ENCODE assay signal across 18 cellular contexts in genomic region chr12:34347367-34347766, GRCh38.
DNase-seq lines count a peak whose midpoint lies in the region; ATAC-seq and TF ChIP-seq lines count a peak whose summit lies in the region.
"Had no signal": no experiment of that assay in that cellular context is flagged by ENCODE, and none has a peak within 500 bp of the region (broad histone marks: within the 10 kb centered on the region; RNA-seq: fewer than 3 reads in every experiment).

No MANE protein-coding gene starts in this region.

- H3K9me2 ChIP-seq in OCI-LY1 (ENCODE audit: low read depth, low read length), result no peaks in the 10 kb centered on the region

- H3K27ac ChIP-seq in OCI-LY1 (ENCODE audit: low read depth, low read length, poor library complexity, severe bottlenecking) (no peak overlapping the region), endodermal cell (ENCODE audit: low read depth, low read length) (no peak overlapping the region)
- H3K27ac ChIP-seq: ascending aorta, esophagus muscularis mucosa, heart right ventricle had no signal

- H2AFZ ChIP-seq in OCI-LY1 (ENCODE audit: low read length), result no peak overlapping the region

- H3K36me3 Mint-ChIP-seq in endodermal cell (ENCODE audit: low read depth), result peaks cover 5% of the 10 kb centered on the region

- no peak for ATAC-seq in mucosa of descending colon
- no peak for ATAC-seq in GM19463 (IDR thresholded peaks at IDR 0.05; ENCODE audit: unreplicated experiment)
- ATAC-seq in GM19324 (IDR thresholded peaks at IDR 0.05; ENCODE audit: low FRiP score, unreplicated experiment), result no peak
- ATAC-seq: heart right ventricle had no signal

- H3K9me3 Mint-ChIP-seq in endodermal cell, result peaks cover 79% of the 10 kb centered on the region

- DNase-seq in NCI-H82 (lab: John Stamatoyannopoulos, UW) (peak; percentile 31), NCI-H82 treated with DMSO at 0.1 percent for 48 hours (lab: John Stamatoyannopoulos, UW; ENCODE audit: unreplicated experiment) (no peak), HT-29 (ENCODE audit: low spot score) (peak; percentile 9), endodermal cell (peak; percentile 50), mucosa of descending colon (no peak)
- DNase-seq: Calu3; heart right ventricle; HFFc6; NCI-H1048; NCI-H446; Right ventricle myocardium superior; stimulated activated naive CD4-positive, alpha-beta T cell had no signal

- no peak overlapping the region for H3K27ac Mint-ChIP-seq in endodermal cell
- H3K27ac Mint-ChIP-seq: dendritic cell treated with granulocyte-macrophage colony-stimulating factor and Interleukin-4, amounts not matched to agents 40 ng/mL and 50 ng/mL, for 4 days; HFFc6 had no signal

- H3K36me3 ChIP-seq in OCI-LY1 (ENCODE audit: insufficient read depth, low read length), result no peaks in the 10 kb centered on the region
- H3K36me3 ChIP-seq in endodermal cell (ENCODE audit: control insufficient read depth, insufficient read depth, low read length), result no peaks in the 10 kb centered on the region
- H3K36me3 ChIP-seq in mucosa of descending colon (ENCODE audit: low read depth), result no peaks in the 10 kb centered on the region
- H3K36me3 ChIP-seq: ascending aorta, esophagus muscularis mucosa, heart right ventricle had no signal

- H3K9me3 ChIP-seq in OCI-LY1 (ENCODE audit: low read length) (no peaks in the 10 kb centered on the region), endodermal cell (ENCODE audit: control insufficient read depth, low read length) (peaks cover 11% of the 10 kb centered on the region), mucosa of descending colon (peaks cover 99% of the 10 kb centered on the region)

- intact Hi-C loops in mucosa of descending colon (cut with DNase I, micrococcal nuclease), result no loop called here

- WGBS in endodermal cell (ENCODE audit: insufficient coverage in 1 of 2, insufficient read length in 1 of 2), 2 experiments, result 88 to 94% methylated on average over 13 to 23 of the region's 23 CpGs

- no peaks in the 10 kb centered on the region for H3K4me1 Mint-ChIP-seq in endodermal cell

- H3K4me3 Mint-ChIP-seq in endodermal cell, result no peak overlapping the region
- H3K4me3 Mint-ChIP-seq: dendritic cell treated with granulocyte-macrophage colony-stimulating factor and Interleukin-4, amounts not matched to agents 40 ng/mL and 50 ng/mL, for 4 days; HFFc6 had no signal

- H3K9ac ChIP-seq in OCI-LY1 (ENCODE audit: low read length) (no peak overlapping the region), endodermal cell (ENCODE audit: extremely low read depth, low read length, poor library complexity, severe bottlenecking) (no peak overlapping the region)

- H3K27me3 ChIP-seq in OCI-LY1 (ENCODE audit: insufficient read depth, low read length) (no peaks in the 10 kb centered on the region), endodermal cell (ENCODE audit: control insufficient read depth, insufficient read depth, low read length, poor library complexity, severe bottlenecking) (no peaks in the 10 kb centered on the region)
- H3K27me3 ChIP-seq: ascending aorta had no signal

- no peaks in the 10 kb centered on the region for H3K79me2 ChIP-seq in OCI-LY1 (ENCODE audit: insufficient read depth, low read length)

- no peaks in the 10 kb centered on the region for H3F3A ChIP-seq in OCI-LY1 (ENCODE audit: insufficient read depth, low read length)

- no peaks in the 10 kb centered on the region for H3K27me3 Mint-ChIP-seq in endodermal cell (ENCODE audit: insufficient read depth)
- H3K27me3 Mint-ChIP-seq: dendritic cell treated with granulocyte-macrophage colony-stimulating factor and Interleukin-4, amounts not matched to agents 40 ng/mL and 50 ng/mL, for 4 days had no signal

- H4K20me1 ChIP-seq in OCI-LY1 (ENCODE audit: insufficient read depth, low read length), result no peaks in the 10 kb centered on the region

- no peak overlapping the region for H3K4me2 ChIP-seq in OCI-LY1 (ENCODE audit: low read length)

- H3K4me1 ChIP-seq in OCI-LY1 (ENCODE audit: insufficient read depth, low read length, severe bottlenecking) (no peaks in the 10 kb centered on the region), endodermal cell (ENCODE audit: control insufficient read depth, insufficient read depth, low read length) (no peaks in the 10 kb centered on the region), mucosa of descending colon (ENCODE audit: low read depth) (no peaks in the 10 kb centered on the region)
- H3K4me1 ChIP-seq: ascending aorta, esophagus muscularis mucosa, heart right ventricle had no signal

- TF ChIP-seq CTCF in OCI-LY1 (IDR thresholded peaks at IDR 0.05; ENCODE audit: low read length), result peak; percentile 40
- TF ChIP-seq CTCF in endodermal cell (conservative IDR thresholded peaks at IDR 0.05), result peak; percentile 32
- no peak for TF ChIP-seq CTCF in mucosa of descending colon (IDR thresholded peaks at IDR 0.05)

- H3K4me3 ChIP-seq in OCI-LY1 (ENCODE audit: low read depth, low read length, poor library complexity, severe bottlenecking) (no peak overlapping the region), endodermal cell (ENCODE audit: low read length) (no peak overlapping the region), mucosa of descending colon (no peak overlapping the region)
- H3K4me3 ChIP-seq: ascending aorta, esophagus muscularis mucosa, heart right ventricle had no signal

Comparison
In these comparisons a context has a peak if more than half of its experiments do, and no peak if none do; other contexts are left out.
1. DNase-seq: peak in NCI-H82 (single experiment), HT-29 (single experiment) and endodermal cell (single experiment); none in NCI-H82 treated with DMSO at 0.1 percent for 48 hours (single experiment) and mucosa of descending colon (0 of 3).